Comparison of ENCODE assay signal across 8 cellular contexts in the genomic region with DNA sequence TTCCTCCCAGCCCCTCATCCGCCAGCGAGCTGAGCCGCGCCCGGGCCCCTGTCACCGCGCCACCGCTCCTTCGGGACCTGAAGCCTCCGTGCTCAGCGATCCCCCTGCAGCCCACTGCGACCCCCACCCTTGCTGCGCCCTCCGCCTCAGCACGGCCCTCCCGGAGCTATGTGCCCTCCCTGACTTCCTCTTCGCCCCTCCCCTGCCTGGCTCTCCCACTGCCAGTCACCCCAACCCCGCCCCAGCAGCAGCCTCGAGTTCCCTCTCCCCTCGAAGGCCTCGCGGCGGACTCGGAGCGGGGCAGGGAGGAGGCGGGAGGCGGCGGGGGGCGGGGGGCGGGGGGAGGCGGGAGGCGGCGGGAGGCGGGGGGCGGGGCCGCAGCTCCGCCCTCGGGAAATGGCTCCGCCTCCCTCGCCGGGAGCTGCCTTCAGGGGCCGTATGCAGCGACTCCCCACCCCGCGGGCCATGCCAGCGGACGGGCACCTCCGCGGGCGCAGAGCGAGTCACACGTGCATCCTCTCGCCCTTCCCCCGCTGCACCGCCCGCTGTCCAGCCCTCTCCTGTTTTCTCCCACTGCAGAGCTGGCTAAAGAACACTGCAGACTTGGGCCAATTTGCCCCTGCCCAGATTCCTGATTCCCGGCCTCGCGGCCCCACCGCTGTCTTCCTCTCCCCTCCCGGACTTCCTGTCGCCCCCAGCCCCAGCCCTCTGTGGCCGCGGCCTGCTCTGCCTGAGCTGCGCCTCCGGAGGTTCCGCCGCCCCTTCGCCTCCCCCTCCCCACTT. TPM values are rescaled to one million over a fixed set of nuclear protein-coding genes. Genes with fewer than 3 reads are reported as not detected.
DNase-seq lines count a peak whose midpoint lies in the region; ATAC-seq and TF ChIP-seq lines count a peak whose summit lies in the region.

No MANE protein-coding gene starts in this region.

- H3K79me2 ChIP-seq in GM23248 (ENCODE audit: insufficient read depth) = no peaks in the 10 kb centered on the region

- H3K9me3 Mint-ChIP-seq in activated naive CD8-positive, alpha-beta T cell (ENCODE audit: low read depth) = no peaks in the 10 kb centered on the region

- H3K4me1 ChIP-seq in GM23248 (ENCODE audit: insufficient read depth) = 0 out of 2 replicates have a peak, but pooled peaks cover 5% of the 10 kb centered on the region
- H3K4me1 ChIP-seq in ovary (ENCODE audit: insufficient read depth) = peaks cover 8% of the 10 kb centered on the region
- peaks cover 8 to 15% of the 10 kb centered on the region in 2 donors for H3K4me1 ChIP-seq in thoracic aorta (ENCODE audit: control insufficient read depth in 1 of 2, low read depth in 2 of 2)

- ATAC-seq in Right ventricle myocardium inferior (peak; percentile 85), thoracic aorta (ENCODE audit: insufficient number of reproducible peaks, low FRiP score, low read depth) (peak; percentile 92)

- no peaks in the 10 kb centered on the region for H3K27me3 Mint-ChIP-seq in activated naive CD8-positive, alpha-beta T cell

- intact Hi-C loops in Right ventricle myocardium inferior (cut with DNase I) = loop anchor here (5.0 kb wide), 1 partner anchor 831 kb away; no protein-coding TSS in a partner anchor
- intact Hi-C loops in ovary (cut with DNase I) = no loop called here

- 2% methylated on average over 19 to 67 of the region's 69 CpGs for WGBS in GM23248 (ENCODE audit: low coverage in 1 of 2, low lambda C conversion rate in 2 of 2, missing lambda C conversion rate in 2 of 2), 2 experiments
- 1 to 2% (median 1%) methylated on average over 56 to 69 of the region's 69 CpGs for WGBS in ovary, 3 donors

- H3K36me3 Mint-ChIP-seq in activated naive CD8-positive, alpha-beta T cell = no peaks in the 10 kb centered on the region

- peak in 1 of 3 donors; percentile 23 for TF ChIP-seq CTCF in ovary (IDR thresholded peaks at IDR 0.05)
- TF ChIP-seq CTCF in thoracic aorta (IDR thresholded peaks at IDR 0.05) = no peak

- H3K4me2 ChIP-seq in GM23248 (ENCODE audit: unreplicated experiment) = peak overlapping the region; percentile 10

- H4K20me1 ChIP-seq in GM23248 (ENCODE audit: insufficient read depth) = no peaks in the 10 kb centered on the region

- DNase-seq in DMS153 (lab: John Stamatoyannopoulos, UW) (peak; percentile 90), GM23248 (peak; percentile 98), NAMALWA (ENCODE audit: low spot score) (peak; percentile 90), SKM-1 (lab: John Stamatoyannopoulos, UW; ENCODE audit: unreplicated experiment) (peak; percentile 47), Right ventricle myocardium inferior (ENCODE audit: missing footprints) (peak; percentile 96), ovary (peak; percentile 85 to 93 (median 87)), thoracic aorta (ENCODE audit: low spot score) (peak; percentile 86)

- no peak overlapping the region for H3K9ac ChIP-seq in GM23248

- peak overlapping the region; percentile 82 for H3K27ac Mint-ChIP-seq in activated naive CD8-positive, alpha-beta T cell

- peak overlapping the region; percentile 27; the same call in 1 of the 2 replicates for H3K4me3 ChIP-seq in GM23248
- peak overlapping the region; percentile 45 for H3K4me3 ChIP-seq in ovary
- peak overlapping the region; percentile 70 for H3K4me3 ChIP-seq in thoracic aorta

- in situ Hi-C loops in GM23248 (cut with MboI) = loop anchor here (25.0 kb wide), 1 partner anchor 926 kb away; no protein-coding TSS in a partner anchor

- H3K9me3 ChIP-seq in GM23248 (ENCODE audit: low read depth) (no peaks in the 10 kb centered on the region), ovary (no peaks in the 10 kb centered on the region), thoracic aorta (no peaks in the 10 kb centered on the region)

- H3K27ac ChIP-seq in GM23248 (peak overlapping the region; percentile 33; the same call in 1 of the 2 replicates), ovary (peak overlapping the region; percentile 95 to 99), thoracic aorta (peak overlapping the region; percentile 79 to 84)

- TF ChIP-seq EP300 in ovary (IDR thresholded peaks at IDR 0.05) = no peak

- H3K4me1 Mint-ChIP-seq in activated naive CD8-positive, alpha-beta T cell (ENCODE audit: low read depth) = peaks cover 42% of the 10 kb centered on the region

- peak; percentile 49 for TF ChIP-seq POLR2A in ovary (IDR thresholded peaks at IDR 0.05)

- no peaks in the 10 kb centered on the region for H3K27me3 ChIP-seq in GM23248 (replicated peaks; ENCODE audit: insufficient read depth)
- no peaks in the 10 kb centered on the region for H3K27me3 ChIP-seq in ovary
- H3K27me3 ChIP-seq in thoracic aorta (replicated peaks; ENCODE audit: insufficient read depth) = no peaks in the 10 kb centered on the region

- H3K36me3 ChIP-seq in GM23248 (ENCODE audit: low read depth) (no peaks in the 10 kb centered on the region), ovary (no peaks in the 10 kb centered on the region), thoracic aorta (no peaks in the 10 kb centered on the region)

- peaks cover 60% of the 10 kb centered on the region for H3F3A ChIP-seq in GM23248 (ENCODE audit: insufficient read depth)

- 0 out of 2 replicates have a peak overlapping the region, but pooled peaks have one; percentile 25 for H2AFZ ChIP-seq in GM23248

- no peaks in the 10 kb centered on the region for H3K9me2 ChIP-seq in GM23248 (ENCODE audit: insufficient read depth)

- H3K4me3 Mint-ChIP-seq in activated naive CD8-positive, alpha-beta T cell = peak overlapping the region; percentile 84

RNA-seq across cellular contexts. Expression of gene ADIPOR2, which starts 29.1 kb away (rescaled TPM):
- 18.8 TPM in 2 replicates for total RNA-seq in GM23248 (2014; rRNA removed; shearing (Covaris generic))
- polyA plus RNA-seq in GM23248 (2016; fragmentation: Nextera tagmentation; extraction: Ambion mirVana) (4.2 and 4.9 TPM in 2 replicates), ovary (10 to 100 TPM; 25.6 to 65.4 TPM)
- total RNA-seq in Right ventricle myocardium inferior (38.4 TPM), ovary (10 to 100 TPM; 21.5 to 91.8 (median 42.0) TPM), thoracic aorta (10 to 100 TPM; 24.2 to 43.0 TPM)

RNA-seq across cellular contexts. Expression of gene WNT5B, which starts 32.7 kb away (rescaled TPM):
- 505 and 529 TPM in 2 replicates for total RNA-seq in GM23248 (2014; rRNA removed; shearing (Covaris generic))
- polyA plus RNA-seq in GM23248 (2016; fragmentation: Nextera tagmentation; extraction: Ambion mirVana) (49.7 and 50.1 TPM in 2 replicates), ovary (1 to 10 TPM; 3.7 to 6.9 TPM)
- total RNA-seq in Right ventricle myocardium inferior (2.9 TPM), ovary (10 to 100 TPM in 4 of 7 donors, 1 to 10 TPM in 3; 3.1 to 20.3 (median 12.4) TPM), thoracic aorta (1 to 10 TPM; 2.3 to 3.1 TPM)

Comparison
In these comparisons a context has a peak if more than half of its experiments do, and no peak if none do; other contexts are left out.
1. Peak in every context shown above with its lines: DNase-seq, ATAC-seq, H3K4me3 ChIP-seq and H3K27ac ChIP-seq.
2. DNase-seq: peak in every context shown above with its lines; median percentile 98 in GM23248; 96 in Right ventricle myocardium inferior; 90 in DMS153; 90 in NAMALWA; 87 in ovary; 86 in thoracic aorta; 47 in SKM-1.
3. H3K27ac ChIP-seq: peak in every context shown above with its lines; median percentile 97 in ovary; 82 in thoracic aorta; 33 in GM23248.
4. RNA of gene WNT5B, which starts 32.7 kb away (total RNA-seq): 505 to 529 TPM in GM23248; 3.1 to 20.3 TPM in ovary, 2.3 to 3.1 TPM in thoracic aorta and 2.9 TPM in Right ventricle myocardium inferior (single experiment); every median in the first group is over 10 times any median in the second.